ENCODE assay signal across 31 cellular contexts in the genomic region with DNA sequence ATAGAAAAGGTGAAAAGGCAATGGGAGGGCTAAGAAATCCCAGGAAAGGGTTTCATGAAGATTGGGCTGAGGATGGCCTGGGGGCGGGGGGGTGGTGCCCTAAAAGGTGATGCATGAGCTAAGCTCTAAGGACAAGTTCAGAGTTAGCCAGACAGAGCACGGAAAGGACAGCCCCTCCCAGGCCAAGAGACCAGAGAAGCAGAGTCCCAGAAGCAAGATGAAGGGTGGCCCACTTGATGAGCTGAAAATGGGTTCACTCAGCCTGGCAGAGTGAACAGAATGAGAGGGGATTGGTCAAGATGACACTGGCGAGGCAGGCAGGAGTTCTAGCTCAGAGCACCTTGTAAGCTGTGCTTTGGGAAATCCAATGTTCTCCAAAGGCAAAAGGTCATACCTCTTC.
"Had no signal": no experiment of that assay in that cellular context is flagged by ENCODE, and none has a peak within 500 bp of the region (broad histone marks: within the 10 kb centered on the region; RNA-seq: fewer than 3 reads in every experiment).

No MANE protein-coding gene starts in this region.

- H3K36me3 ChIP-seq: ascending aorta, cardiac muscle cell, WERI-Rb-1 had no signal

- FAIRE-seq: bronchial epithelial cell had no signal

- H3K27ac ChIP-seq: ascending aorta, cardiac muscle cell, WERI-Rb-1 had no signal

- H3K4me1 ChIP-seq: ascending aorta had no signal

- H3K4me3 ChIP-seq: ascending aorta, cardiac muscle cell had no signal

- DNase-seq: activated CD4-positive, alpha-beta memory T cell treated with anti-CD3 and anti-CD28 coated beads, Interleukin-2, amount 10 ng/mL, durations not matched to agents 7 days and 5 days; activated CD4-positive, alpha-beta T cell treated with anti-CD3 and anti-CD28 coated beads for 1 hour; activated CD4-positive, alpha-beta T cell treated with anti-CD3 and anti-CD28 coated beads for 36 hours; activated CD4-positive, alpha-beta T cell treated with anti-CD3 and anti-CD28 coated beads for 48 hours; activated CD4-positive, alpha-beta T cell treated with anti-CD3 and anti-CD28 coated beads, Interleukin-2, amount 10 ng/mL, durations not matched to agents 7 days and 5 days; activated CD4-positive, alpha-beta T cell treated with anti-CD3 and anti-CD28 coated beads, Interleukin-2, amount 50 U/mL, for 48 hours; activated CD4-positive, CD25-positive, alpha-beta regulatory T cell; activated CD8-positive, alpha-beta memory T cell treated with anti-CD3 and anti-CD28 coated beads for 24 hours; activated CD8-positive, alpha-beta memory T cell treated with anti-CD3 and anti-CD28 coated beads, Interleukin-2, amount 10 ng/mL, durations not matched to agents 7 days and 5 days; activated CD8-positive, alpha-beta T cell treated with anti-CD3 and anti-CD28 coated beads, Interleukin-2, amount 10 ng/mL, durations not matched to agents 7 days and 5 days; activated effector memory CD4-positive, alpha-beta T cell treated with Interleukin-2 at 50 U/mL for 16 hours; activated gamma-delta T cell; activated naive CD4-positive, alpha-beta T cell treated with anti-CD3 and anti-CD28 coated beads, Interleukin-2, amount 10 ng/mL, durations not matched to agents 7 days and 5 days; activated naive CD4-positive, alpha-beta T cell treated with Interleukin-2 at 50 U/mL for 16 hours; activated naive CD8-positive, alpha-beta T cell treated with anti-CD3 and anti-CD28 coated beads, Interleukin-2, amount 10 ng/mL, durations not matched to agents 7 days and 5 days; activated naive CD8-positive, alpha-beta T cell treated with anti-CD3 and anti-CD28 coated beads, Interleukin-2, amount 50 U/mL, for 24 hours; activated T-cell treated with anti-CD3 and anti-CD28 coated beads, Interleukin-2, amount 50 U/mL, for 24 hours; activated T-cell treated with anti-CD3 and anti-CD28 coated beads, Interleukin-2, amount 50 U/mL, for 48 hours; amygdala; anterior cingulate cortex; caudate nucleus; SW 1271; T-helper 1 cell; T-helper 2 cell; T-helper 9 cell; WERI-Rb-1 had no signal

- ATAC-seq: activated CD4-positive, alpha-beta T cell treated with anti-CD3 and anti-CD28 coated beads for 36 hours; activated CD4-positive, CD25-positive, alpha-beta regulatory T cell treated with anti-CD3 and anti-CD28 coated beads, Interleukin-2, amount 50 U/mL, for 24 hours; activated CD8-positive, alpha-beta memory T cell treated with anti-CD3 and anti-CD28 coated beads, Interleukin-2, amount 10 ng/mL, durations not matched to agents 7 days and 5 days; activated CD8-positive, alpha-beta T cell treated with anti-CD3 and anti-CD28 coated beads, Interleukin-2, amount 10 ng/mL, durations not matched to agents 7 days and 5 days; activated naive CD8-positive, alpha-beta T cell treated with anti-CD3 and anti-CD28 coated beads, Interleukin-2, amount 50 U/mL, for 24 hours; WTC11 had no signal

- H3K9me3 ChIP-seq: ascending aorta had no signal
